Comparison of ENCODE assay signal across 28 cellular contexts in the genomic region with DNA sequence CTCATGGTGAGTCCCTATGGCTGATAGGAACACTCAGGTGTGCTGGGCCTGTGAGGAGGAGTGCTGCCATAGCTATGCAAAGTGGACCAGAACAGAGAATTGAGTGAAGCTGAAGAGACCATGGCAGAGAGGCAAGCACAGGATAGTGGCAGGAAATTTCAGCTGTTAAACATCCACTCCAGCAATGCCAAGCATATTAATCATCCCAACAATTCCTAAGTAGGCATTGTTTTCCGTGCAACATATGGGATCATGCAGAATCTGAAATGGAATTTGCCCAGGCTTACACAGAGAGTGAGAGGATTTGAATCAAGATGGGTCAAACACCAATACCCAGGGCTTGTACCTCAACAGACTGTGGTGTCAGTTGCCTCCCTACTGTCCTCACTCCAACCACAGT.
A peak's percentile ranks its signal among the peaks of the same experiment; 100 is the strongest.
DNase-seq lines count a peak whose midpoint lies in the region; ATAC-seq and TF ChIP-seq lines count a peak whose summit lies in the region.
"Had no signal": no experiment of that assay in that cellular context is flagged by ENCODE, and none has a peak within 500 bp of the region (broad histone marks: within the 10 kb centered on the region; RNA-seq: fewer than 3 reads in every experiment).

No MANE protein-coding gene starts in this region.

- H3K27me3 ChIP-seq in RWPE2 (ENCODE audit: insufficient read depth, poor library complexity, severe bottlenecking) (peaks cover 5% of the 10 kb centered on the region), ovary (no peaks in the 10 kb centered on the region), vagina (no peaks in the 10 kb centered on the region)
- H3K27me3 ChIP-seq: BE2C had no signal

- no peak for TF ChIP-seq EP300 in ovary (IDR thresholded peaks at IDR 0.05)

- H3K36me3 ChIP-seq in RWPE2 (ENCODE audit: low read depth) (no peaks in the 10 kb centered on the region), ovary (no peaks in the 10 kb centered on the region), vagina (no peaks in the 10 kb centered on the region)
- H3K36me3 ChIP-seq: BE2C, SJCRH30 had no signal

- H3K4me1 Mint-ChIP-seq in natural killer cell (peaks cover 5 to 20% of the 10 kb centered on the region in 2 donors), immature natural killer cell (peaks cover 17 to 21% of the 10 kb centered on the region in 2 donors)
- peaks cover 0 to 9% of the 10 kb centered on the region in 2 donors for H3K4me1 Mint-ChIP-seq in natural killer cell treated with Interleukin-12 subunit alpha and Interleukin-12 subunit beta and Interleukin-15 and Interleukin-18, amount 100 ng/mL, for 72 hours (ENCODE audit: low read depth in 2 of 2)
- H3K4me1 Mint-ChIP-seq: CD14-positive monocyte; CD8-positive, alpha-beta memory T cell had no signal

- peak in 2 of 3 donors; percentile 17 to 64 for ATAC-seq in natural killer cell
- no peak for ATAC-seq in natural killer cell treated with Interleukin-12 subunit alpha and Interleukin-12 subunit beta and Interleukin-15 and Interleukin-18, amount 100 ng/mL, for 72 hours
- peak; percentile 65; the same call in 2 of the 3 replicates for ATAC-seq in RWPE2 (ENCODE audit: low read depth)
- ATAC-seq in HG02884 (IDR thresholded peaks at IDR 0.05; ENCODE audit: unreplicated experiment), result no peak
- ATAC-seq: Right ventricle myocardium inferior, SK-N-SH treated with all-trans-retinoic acid at 6 μM for 48 hours had no signal

- H3K27me3 Mint-ChIP-seq in natural killer cell (ENCODE audit: low read depth in 2 of 2), result no peaks in the 10 kb centered on the region
- peaks cover 0 to 4% of the 10 kb centered on the region in 2 donors for H3K27me3 Mint-ChIP-seq in natural killer cell treated with Interleukin-12 subunit alpha and Interleukin-12 subunit beta and Interleukin-15 and Interleukin-18, amount 100 ng/mL, for 72 hours
- H3K27me3 Mint-ChIP-seq in immature natural killer cell (ENCODE audit: low read depth in 3 of 3), result peaks cover 0 to 4% (median 4%) of the 10 kb centered on the region in 3 donors
- H3K27me3 Mint-ChIP-seq: CD8-positive, alpha-beta memory T cell had no signal

- H3K9me3 Mint-ChIP-seq in natural killer cell (peaks cover 0 to 9% of the 10 kb centered on the region in 2 donors), immature natural killer cell (peaks cover 0 to 19% (median 6%) of the 10 kb centered on the region in 6 donors)
- H3K9me3 Mint-ChIP-seq in natural killer cell treated with Interleukin-12 subunit alpha and Interleukin-12 subunit beta and Interleukin-15 and Interleukin-18, amount 100 ng/mL, for 72 hours, result peaks cover 11% of the 10 kb centered on the region

- no peaks in the 10 kb centered on the region for H3K4me1 ChIP-seq in RWPE2 (ENCODE audit: insufficient read depth, poor library complexity, severe bottlenecking)
- no peaks in the 10 kb centered on the region for H3K4me1 ChIP-seq in ovary (ENCODE audit: insufficient read depth)
- no peaks in the 10 kb centered on the region for H3K4me1 ChIP-seq in vagina
- H3K4me1 ChIP-seq: BE2C, SJCRH30 had no signal

- H3K4me3 ChIP-seq in RWPE2 (ENCODE audit: severe bottlenecking) (no peak overlapping the region), ovary (no peak overlapping the region), vagina (no peak overlapping the region)
- H3K4me3 ChIP-seq: SJCRH30 had no signal

- intact Hi-C loops in natural killer cell (cut with micrococcal nuclease), result no loop called here
- intact Hi-C loops in ovary (cut with DNase I), result no loop called here
- intact Hi-C loops in vagina (cut with DNase I), result no loop called here

- no peak for DNase-seq in natural killer cell
- DNase-seq in natural killer cell treated with Interleukin-12 subunit alpha and Interleukin-12 subunit beta and Interleukin-15 and Interleukin-18, amount 100 ng/mL, for 72 hours (ENCODE audit: low spot score), result no peak
- no peak for DNase-seq in RWPE2 (ENCODE audit: low spot score)
- DNase-seq in immature natural killer cell, result peak in 1 of 3 donors; percentile 23
- DNase-seq in ovary, result no peak
- no peak for DNase-seq in vagina (ENCODE audit: extremely low spot score in 2 of 2)
- no peak for DNase-seq in NCI-H2081 (lab: John Stamatoyannopoulos, UW)
- DNase-seq: 8988T; ACHN; BE2C; CD8-positive, alpha-beta memory T cell; DMS 273 treated with DMSO at 0.1 percent for 48 hours; DMS79; GF-D8; HCEC 1CT; MV-4-11; NCI-H1105 treated with DMSO at 0.1 percent for 48 hours; NCI-H146; NCI-H1930; NCI-H2227 treated with DMSO at 0.1 percent for 48 hours; NCI-H510A; NCI-H69; OCI-M1; SJCRH30 had no signal

- peaks cover 3% of the 10 kb centered on the region for H3K36me3 Mint-ChIP-seq in natural killer cell
- peaks cover 4% of the 10 kb centered on the region for H3K36me3 Mint-ChIP-seq in natural killer cell treated with Interleukin-12 subunit alpha and Interleukin-12 subunit beta and Interleukin-15 and Interleukin-18, amount 100 ng/mL, for 72 hours
- no peaks in the 10 kb centered on the region for H3K36me3 Mint-ChIP-seq in immature natural killer cell
- H3K36me3 Mint-ChIP-seq: CD14-positive monocyte; CD8-positive, alpha-beta memory T cell had no signal

- H3K27ac Mint-ChIP-seq in natural killer cell (no peak overlapping the region), immature natural killer cell (peak overlapping the region in 3 of 6 donors; percentile 9 to 46 (median 22))
- no peak overlapping the region for H3K27ac Mint-ChIP-seq in natural killer cell treated with Interleukin-12 subunit alpha and Interleukin-12 subunit beta and Interleukin-15 and Interleukin-18, amount 100 ng/mL, for 72 hours
- H3K27ac Mint-ChIP-seq: CD14-positive monocyte; CD8-positive, alpha-beta memory T cell had no signal

- peak overlapping the region; percentile 17 for H3K4me3 Mint-ChIP-seq in natural killer cell
- no peak overlapping the region for H3K4me3 Mint-ChIP-seq in natural killer cell treated with Interleukin-12 subunit alpha and Interleukin-12 subunit beta and Interleukin-15 and Interleukin-18, amount 100 ng/mL, for 72 hours
- H3K4me3 Mint-ChIP-seq in immature natural killer cell, result peak overlapping the region in 4 of 5 donors; percentile 30 to 63 (median 44)
- H3K4me3 Mint-ChIP-seq: CD14-positive monocyte; CD8-positive, alpha-beta memory T cell had no signal

- TF ChIP-seq POLR2A in ovary (IDR thresholded peaks at IDR 0.05) (no peak), vagina (IDR thresholded peaks at IDR 0.05) (no peak)

- TF ChIP-seq CTCF in natural killer cell (IDR thresholded peaks at IDR 0.05), result no peak
- TF ChIP-seq CTCF in RWPE2 (IDR thresholded peaks at IDR 0.05; ENCODE audit: poor library complexity, severe bottlenecking), result no peak
- no peak for TF ChIP-seq CTCF in ovary (IDR thresholded peaks at IDR 0.05)
- TF ChIP-seq CTCF in vagina (IDR thresholded peaks at IDR 0.05), result no peak

- WGBS in ovary, 3 donors, result 83 to 92% (median 87%) methylated on average over 1 of the region's 1 CpG

- H3K9me3 ChIP-seq in RWPE2 (ENCODE audit: severe bottlenecking) (no peaks in the 10 kb centered on the region), ovary (no peaks in the 10 kb centered on the region), vagina (no peaks in the 10 kb centered on the region)
- H3K9me3 ChIP-seq: BE2C, SJCRH30 had no signal

- H3K27ac ChIP-seq in RWPE2 (ENCODE audit: poor library complexity, severe bottlenecking), result no peak overlapping the region
- no peak overlapping the region for H3K27ac ChIP-seq in ovary
- no peak overlapping the region for H3K27ac ChIP-seq in vagina
- H3K27ac ChIP-seq: SJCRH30 had no signal

Comparison
In these comparisons a context has a peak if more than half of its experiments do, and no peak if none do; other contexts are left out.
1. ATAC-seq: peak in natural killer cell (2 of 3) and RWPE2 (single experiment); none in natural killer cell treated with Interleukin-12 subunit alpha and Interleukin-12 subunit beta and Interleukin-15 and Interleukin-18, amount 100 ng/mL, for 72 hours (0 of 2) and HG02884 (single experiment).